In the genomic region with DNA sequence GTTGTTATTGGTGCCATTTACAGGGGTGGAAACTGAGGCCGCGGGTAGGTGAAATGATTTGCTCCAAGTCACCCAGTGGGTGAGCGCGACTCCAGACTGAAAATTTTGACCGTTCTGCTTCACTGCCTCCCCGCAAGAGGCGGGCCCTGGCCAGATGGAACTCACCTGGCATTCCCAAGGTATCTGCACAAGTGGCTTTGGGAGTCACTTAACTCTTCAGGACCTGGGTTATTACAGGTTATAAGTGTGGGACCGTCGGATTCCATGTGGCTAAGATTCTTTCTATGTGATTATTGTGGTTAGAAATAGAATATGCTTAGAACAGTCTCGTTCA, we compare ENCODE assay signal across 6 cellular contexts. TPM values are rescaled to one million over a fixed set of nuclear protein-coding genes. Genes with fewer than 3 reads are reported as not detected.
A peak's percentile ranks its signal among the peaks of the same experiment; 100 is the strongest.
DNase-seq lines count a peak whose midpoint lies in the region; ATAC-seq and TF ChIP-seq lines count a peak whose summit lies in the region.

No MANE protein-coding gene starts in this region.

- POLR2A ChIA-PET in BJ (lab: Charles Lee), result no interaction called here

- H3K27ac ChIP-seq in esophagus squamous epithelium, result peak overlapping the region; percentile 82 to 90 (median 87)
- peak overlapping the region; percentile 52 for H3K27ac ChIP-seq in subcutaneous abdominal adipose tissue (ENCODE audit: low read depth, low read length)

- no peak for TF ChIP-seq POLR2A in esophagus squamous epithelium (IDR thresholded peaks at IDR 0.05)

- no peaks in the 10 kb centered on the region for H3K27me3 ChIP-seq in BJ (ENCODE audit: control insufficient read depth, insufficient read depth, low read length)
- no peaks in the 10 kb centered on the region for H3K27me3 ChIP-seq in esophagus squamous epithelium
- no peaks in the 10 kb centered on the region for H3K27me3 ChIP-seq in subcutaneous abdominal adipose tissue (ENCODE audit: control insufficient read depth in 5 of 5, insufficient read depth in 4 of 5, low read length in 5 of 5)

- H3K4me1 ChIP-seq in esophagus squamous epithelium, result peaks cover 3 to 31% (median 14%) of the 10 kb centered on the region in 3 donors
- peaks cover 2 to 19% (median 16%) of the 10 kb centered on the region in 5 donors for H3K4me1 ChIP-seq in subcutaneous abdominal adipose tissue (ENCODE audit: control insufficient read depth in 5 of 5, insufficient read depth in 5 of 5, low read length in 5 of 5)

- peak overlapping the region; percentile 59 to 95 (median 87) for H3K9ac ChIP-seq in subcutaneous abdominal adipose tissue (ENCODE audit: low read length in 5 of 5)

- H3K9me3 ChIP-seq in esophagus squamous epithelium, result no peaks in the 10 kb centered on the region
- H3K9me3 ChIP-seq in subcutaneous abdominal adipose tissue (ENCODE audit: control insufficient read depth in 5 of 5, low read length in 5 of 5), result no peaks in the 10 kb centered on the region

- no peaks in the 10 kb centered on the region for H3K36me3 ChIP-seq in BJ (ENCODE audit: control insufficient read depth, insufficient read depth, low read length)
- no peaks in the 10 kb centered on the region for H3K36me3 ChIP-seq in esophagus squamous epithelium
- H3K36me3 ChIP-seq in subcutaneous abdominal adipose tissue (ENCODE audit: control insufficient read depth in 5 of 5, insufficient read depth in 5 of 5, low read length in 5 of 5), result no peaks in the 10 kb centered on the region

- WGBS in esophagus squamous epithelium, 2 donors, result 1 to 2% methylated on average over 6 to 10 of the region's 10 CpGs

- CTCF ChIA-PET in BJ (lab: Yijun Ruan, JAX), result interaction anchor here (1.5 kb wide), 1 partner anchor 14 kb away, joined by 4 read pairs; no protein-coding TSS in a partner anchor

- intact Hi-C loops in esophagus squamous epithelium (cut with DNase I), result no loop called here

- H3K4me3 ChIP-seq in BJ (ENCODE audit: low read depth, low read length) (peak overlapping the region; percentile 90), esophagus squamous epithelium (peak overlapping the region; percentile 88 to 96 (median 92)), subcutaneous abdominal adipose tissue (ENCODE audit: low read depth in 1 of 5, low read length in 5 of 5) (peak overlapping the region; percentile 87 to 93 (median 92))

- TF ChIP-seq CTCF in BJ (IDR thresholded peaks at IDR 0.05; ENCODE audit: insufficient read depth, low read depth, low read length), result no peak
- no peak for TF ChIP-seq CTCF in esophagus squamous epithelium (IDR thresholded peaks at IDR 0.05)

- DNase-seq in BJ (ENCODE audit: low read depth), result no peak
- DNase-seq in M059J (ENCODE audit: low read depth), result peak; percentile 20
- no peak for DNase-seq in esophagus squamous epithelium (lab: John Stamatoyannopoulos, UW)

- ATAC-seq in GM19328 (IDR thresholded peaks at IDR 0.05; ENCODE audit: unreplicated experiment) (no peak), HG02678 (IDR thresholded peaks at IDR 0.05; ENCODE audit: unreplicated experiment) (no peak)

RNA-seq across cellular contexts. Expression of a gene that starts 0.6 kb away (rescaled TPM):
- polyA plus RNA-seq in BJ (2011; rRNA removed), result 7.0 and 7.2 TPM in 2 replicates
- 23.8 and 24.4 TPM in 2 replicates for polyA minus RNA-seq in BJ (2011; rRNA and poly(A)+ RNA removed)
- total RNA-seq in M059J (2014; rRNA removed; shearing (Covaris generic)), result 13.1 and 24.1 TPM in 2 replicates
- total RNA-seq in esophagus squamous epithelium, result 10 to 100 TPM; 11.1 to 28.6 (median 23.2) TPM

RNA-seq across cellular contexts. Expression of a gene that starts 6.4 kb away (rescaled TPM):
- polyA plus RNA-seq in BJ (2011; rRNA removed), result not detected in 2 replicates
- polyA minus RNA-seq in BJ (2011; rRNA and poly(A)+ RNA removed), result not detected in 2 replicates
- not detected in 2 replicates for total RNA-seq in M059J (2014; rRNA removed; shearing (Covaris generic))
- total RNA-seq in esophagus squamous epithelium, result not detected

RNA-seq across cellular contexts. Expression of a gene that starts 31.8 kb away (rescaled TPM):
- 0.16 and 0.23 TPM in 2 replicates for polyA plus RNA-seq in BJ (2011; rRNA removed)
- 0.81 TPM in 1 of 2 replicates, not detected in the other for polyA minus RNA-seq in BJ (2011; rRNA and poly(A)+ RNA removed)
- total RNA-seq in M059J (2014; rRNA removed; shearing (Covaris generic)), result 0.99 and 1.3 TPM in 2 replicates
- total RNA-seq in esophagus squamous epithelium, result not detected

RNA-seq across cellular contexts. Expression of a gene that starts 37.5 kb away (rescaled TPM):
- polyA plus RNA-seq in BJ (2011; rRNA removed), result 79.5 and 87.3 TPM in 2 replicates
- 8.9 and 12.3 TPM in 2 replicates for polyA minus RNA-seq in BJ (2011; rRNA and poly(A)+ RNA removed)
- total RNA-seq in M059J (2014; rRNA removed; shearing (Covaris generic)), result 133 and 197 TPM in 2 replicates
- 100 to 1,000 TPM in 2 of 4 donors, 10 to 100 TPM in 2; 93.2 to 142 (median 111) TPM for total RNA-seq in esophagus squamous epithelium

RNA-seq across cellular contexts. Expression of a gene that starts 45.0 kb away (rescaled TPM):
- 0.06 TPM in 1 of 2 replicates, not detected in the other for polyA plus RNA-seq in BJ (2011; rRNA removed)
- not detected in 2 replicates for polyA minus RNA-seq in BJ (2011; rRNA and poly(A)+ RNA removed)
- total RNA-seq in M059J (2014; rRNA removed; shearing (Covaris generic)), result 3.7 and 4.1 TPM in 2 replicates
- total RNA-seq in esophagus squamous epithelium, result 1 to 10 TPM in 1 of 4 donors, not detected in 3; 1.9 TPM
